ENCODE assay signal across 34 cellular contexts in the genomic region with DNA sequence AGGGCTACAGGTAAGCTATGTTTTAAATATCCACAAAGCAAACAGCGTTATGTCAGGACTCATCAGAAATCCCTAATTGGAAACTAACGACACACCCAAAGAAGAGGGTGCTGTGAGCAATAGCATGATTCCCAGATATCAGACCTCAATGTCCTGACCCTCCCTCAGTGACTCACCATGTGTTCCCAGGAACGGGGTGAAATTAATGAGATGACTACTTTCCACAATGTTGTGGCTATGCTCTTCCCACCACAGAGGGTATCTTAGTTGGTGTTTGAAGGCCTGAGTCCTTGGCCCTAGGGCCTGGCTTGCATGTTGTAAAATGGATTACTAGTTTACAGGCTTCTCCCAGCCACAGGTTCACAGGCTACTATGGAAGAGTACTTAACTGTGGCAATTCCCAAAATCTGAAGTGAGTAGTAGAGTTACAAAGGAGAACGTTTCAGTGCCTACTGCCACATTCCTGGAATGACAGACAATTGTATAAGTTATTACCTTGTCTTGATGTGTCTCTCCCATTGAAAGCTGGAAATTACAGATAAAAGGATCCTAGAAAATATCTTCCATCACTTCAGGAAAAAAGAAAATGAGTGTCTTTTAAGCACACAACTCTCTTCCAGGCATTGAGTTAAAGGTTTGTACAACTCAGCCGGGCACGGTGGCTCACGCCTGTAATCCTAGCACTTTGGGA. TPM values are rescaled to one million over a fixed set of nuclear protein-coding genes. Genes with fewer than 3 reads are reported as not detected.
"Had no signal": no experiment of that assay in that cellular context is flagged by ENCODE, and none has a peak within 500 bp of the region (broad histone marks: within the 10 kb centered on the region; RNA-seq: fewer than 3 reads in every experiment).

No MANE protein-coding gene starts in this region.

- H3K27me3 Mint-ChIP-seq: activated B cell treated with CpG ODN at 0.5 μM for 24 hours; activated CD4-positive, alpha-beta T cell treated with anti-CD3 and anti-CD28 coated beads for 36 hours; activated naive CD8-positive, alpha-beta T cell treated with anti-CD3 and anti-CD28 coated beads, Interleukin-2, amount 10 ng/mL, durations not matched to agents 7 days and 5 days; stimulated activated memory B cell treated with anti-CD40 and anti-IgM and Interleukin-4, amounts not matched to agents 10 μg/mL and 1 μg/mL and 100 μg/mL, for 72 hours had no signal

- H3K4me3 ChIP-seq: ascending aorta, heart left ventricle, left lung, lower lobe of right lung, ovary, prostate gland, sigmoid colon, smooth muscle cell, stomach, thyroid gland, upper lobe of right lung had no signal

- H3K36me3 ChIP-seq: ascending aorta, brain microvascular endothelial cell, heart left ventricle, left lung, lower lobe of right lung, ovary, prostate gland, sigmoid colon, stomach, thyroid gland, upper lobe of right lung had no signal

- DNase-seq: activated B cell treated with CpG ODN at 0.5 μM for 24 hours; activated CD4-positive, alpha-beta T cell treated with anti-CD3 and anti-CD28 coated beads for 36 hours; activated CD8-positive, alpha-beta memory T cell treated with anti-CD3 and anti-CD28 coated beads, Interleukin-2, amount 10 ng/mL, durations not matched to agents 7 days and 5 days; activated CD8-positive, alpha-beta T cell treated with anti-CD3 and anti-CD28 coated beads, Interleukin-2, amount 10 ng/mL, durations not matched to agents 7 days and 5 days; activated effector memory CD4-positive, alpha-beta T cell treated with Interleukin-2 at 50 U/mL for 16 hours; activated naive CD4-positive, alpha-beta T cell treated with anti-CD3 and anti-CD28 coated beads, Interleukin-2, amount 10 ng/mL, durations not matched to agents 7 days and 5 days; activated naive CD8-positive, alpha-beta T cell treated with anti-CD3 and anti-CD28 coated beads, Interleukin-2, amount 10 ng/mL, durations not matched to agents 7 days and 5 days; activated T-cell treated with anti-CD3 and anti-CD28 coated beads, Interleukin-2, amount 50 U/mL, for 72 hours; brain microvascular endothelial cell; central memory CD4-positive, alpha-beta T cell; foreskin fibroblast; heart left ventricle; hypothalamus; left lung; lower lobe of right lung; mesendoderm; nephron progenitor cell; ovary; sigmoid colon; stimulated activated CD4-positive, alpha-beta T cell treated with anti-CD3 and anti-CD28 coated beads, Interleukin-1b, Interleukin-23, amount 100 ng/mL, for 48 hours; stimulated activated CD4-positive, alpha-beta T cell treated with anti-CD3 and anti-CD28 coated beads, Interleukin-4, amount 100 ng/mL, for 4 hours; stimulated activated CD8-positive, alpha-beta memory T cell treated with anti-CD3 and anti-CD28 coated beads, Interleukin-4, amount 100 ng/mL, for 48 hours; stomach; thyroid gland; upper lobe of right lung had no signal

- H3K4me1 Mint-ChIP-seq: activated B cell treated with CpG ODN at 0.5 μM for 24 hours; activated CD4-positive, alpha-beta T cell treated with anti-CD3 and anti-CD28 coated beads for 36 hours; activated CD8-positive, alpha-beta memory T cell treated with anti-CD3 and anti-CD28 coated beads, Interleukin-2, amount 10 ng/mL, durations not matched to agents 7 days and 5 days; activated naive CD4-positive, alpha-beta T cell treated with anti-CD3 and anti-CD28 coated beads, Interleukin-2, amount 10 ng/mL, durations not matched to agents 7 days and 5 days; activated naive CD8-positive, alpha-beta T cell treated with anti-CD3 and anti-CD28 coated beads, Interleukin-2, amount 10 ng/mL, durations not matched to agents 7 days and 5 days; nephron progenitor cell; stimulated activated memory B cell treated with anti-CD40 and anti-IgM and Interleukin-4, amounts not matched to agents 10 μg/mL and 1 μg/mL and 100 μg/mL, for 72 hours had no signal

- H3K9me3 Mint-ChIP-seq: activated naive CD4-positive, alpha-beta T cell treated with anti-CD3 and anti-CD28 coated beads, Interleukin-2, amount 10 ng/mL, durations not matched to agents 7 days and 5 days; activated naive CD8-positive, alpha-beta T cell treated with anti-CD3 and anti-CD28 coated beads, Interleukin-2, amount 10 ng/mL, durations not matched to agents 7 days and 5 days; nephron progenitor cell; T-helper 1 cell treated with Interleukin-12 subunit alpha and Interleukin-12 subunit beta and Interleukin-4 antibody, amounts not matched to agents 30 μg/mL and 1 μg/mL, for 36 hours had no signal

- H3K27me3 ChIP-seq: ascending aorta, brain microvascular endothelial cell, heart left ventricle, left lung, ovary, sigmoid colon, stomach, thyroid gland, upper lobe of right lung had no signal

- H3K9me3 ChIP-seq: ascending aorta, heart left ventricle, left lung, lower lobe of right lung, ovary, prostate gland, stomach, thyroid gland, upper lobe of right lung had no signal

- FAIRE-seq: endothelial cell of umbilical vein had no signal

- H3K4me3 Mint-ChIP-seq: activated B cell treated with CpG ODN at 0.5 μM for 24 hours; activated CD4-positive, alpha-beta T cell treated with anti-CD3 and anti-CD28 coated beads for 36 hours; activated CD8-positive, alpha-beta memory T cell treated with anti-CD3 and anti-CD28 coated beads, Interleukin-2, amount 10 ng/mL, durations not matched to agents 7 days and 5 days; activated CD8-positive, alpha-beta T cell treated with anti-CD3 and anti-CD28 coated beads, Interleukin-2, amount 10 ng/mL, durations not matched to agents 7 days and 5 days; activated naive CD4-positive, alpha-beta T cell treated with anti-CD3 and anti-CD28 coated beads, Interleukin-2, amount 10 ng/mL, durations not matched to agents 7 days and 5 days; activated naive CD8-positive, alpha-beta T cell treated with anti-CD3 and anti-CD28 coated beads, Interleukin-2, amount 10 ng/mL, durations not matched to agents 7 days and 5 days; activated T-cell treated with anti-CD3 and anti-CD28 coated beads, Interleukin-2, amount 50 U/mL, for 72 hours; nephron progenitor cell; stimulated activated memory B cell treated with anti-CD40 and anti-IgM and Interleukin-4, amounts not matched to agents 10 μg/mL and 1 μg/mL and 100 μg/mL, for 72 hours; T-helper 1 cell treated with Interleukin-12 subunit alpha and Interleukin-12 subunit beta and Interleukin-4 antibody, amounts not matched to agents 30 μg/mL and 1 μg/mL, for 36 hours had no signal

- H3K4me1 ChIP-seq: ascending aorta, heart left ventricle, left lung, lower lobe of right lung, prostate gland, sigmoid colon, stomach, thyroid gland, upper lobe of right lung had no signal

- H3K36me3 Mint-ChIP-seq: activated CD8-positive, alpha-beta memory T cell treated with anti-CD3 and anti-CD28 coated beads, Interleukin-2, amount 10 ng/mL, durations not matched to agents 7 days and 5 days; activated naive CD4-positive, alpha-beta T cell treated with anti-CD3 and anti-CD28 coated beads, Interleukin-2, amount 10 ng/mL, durations not matched to agents 7 days and 5 days; activated naive CD8-positive, alpha-beta T cell treated with anti-CD3 and anti-CD28 coated beads, Interleukin-2, amount 10 ng/mL, durations not matched to agents 7 days and 5 days; stimulated activated memory B cell treated with anti-CD40 and anti-IgM and Interleukin-4, amounts not matched to agents 10 μg/mL and 1 μg/mL and 100 μg/mL, for 72 hours had no signal

- H3K4me2 ChIP-seq: smooth muscle cell had no signal

- H3K27ac Mint-ChIP-seq: activated B cell treated with CpG ODN at 0.5 μM for 24 hours; activated CD4-positive, alpha-beta T cell treated with anti-CD3 and anti-CD28 coated beads for 36 hours; activated CD8-positive, alpha-beta memory T cell treated with anti-CD3 and anti-CD28 coated beads, Interleukin-2, amount 10 ng/mL, durations not matched to agents 7 days and 5 days; activated CD8-positive, alpha-beta T cell treated with anti-CD3 and anti-CD28 coated beads, Interleukin-2, amount 10 ng/mL, durations not matched to agents 7 days and 5 days; activated naive CD4-positive, alpha-beta T cell treated with anti-CD3 and anti-CD28 coated beads, Interleukin-2, amount 10 ng/mL, durations not matched to agents 7 days and 5 days; activated naive CD8-positive, alpha-beta T cell treated with anti-CD3 and anti-CD28 coated beads, Interleukin-2, amount 10 ng/mL, durations not matched to agents 7 days and 5 days; activated T-cell treated with anti-CD3 and anti-CD28 coated beads, Interleukin-2, amount 50 U/mL, for 72 hours; nephron progenitor cell; stimulated activated memory B cell treated with anti-CD40 and anti-IgM and Interleukin-4, amounts not matched to agents 10 μg/mL and 1 μg/mL and 100 μg/mL, for 72 hours; T-helper 1 cell treated with Interleukin-12 subunit alpha and Interleukin-12 subunit beta and Interleukin-4 antibody, amounts not matched to agents 30 μg/mL and 1 μg/mL, for 36 hours had no signal

- H3K27ac ChIP-seq: ascending aorta, brain microvascular endothelial cell, heart left ventricle, left lung, lower lobe of right lung, ovary, prostate gland, sigmoid colon, stomach, thyroid gland, upper lobe of right lung had no signal

RNA-seq across cellular contexts. Expression of a gene that starts 1.7 kb away (rescaled TPM):
- total RNA-seq: activated B cell treated with CpG ODN at 0.5 μM for 24 hours; activated CD4-positive, alpha-beta T cell treated with anti-CD3 and anti-CD28 coated beads for 36 hours; activated CD8-positive, alpha-beta memory T cell treated with anti-CD3 and anti-CD28 coated beads, Interleukin-2, amount 10 ng/mL, durations not matched to agents 7 days and 5 days; activated CD8-positive, alpha-beta T cell treated with anti-CD3 and anti-CD28 coated beads, Interleukin-2, amount 10 ng/mL, durations not matched to agents 7 days and 5 days; activated naive CD8-positive, alpha-beta T cell treated with anti-CD3 and anti-CD28 coated beads, Interleukin-2, amount 10 ng/mL, durations not matched to agents 7 days and 5 days; activated T-cell treated with anti-CD3 and anti-CD28 coated beads, Interleukin-2, amount 50 U/mL, for 72 hours; ascending aorta; endothelial cell of umbilical vein; fibroblast of lung; heart left ventricle; left lung; lower lobe of right lung; mononuclear cell; ovary; sigmoid colon; smooth muscle cell; stomach; thyroid gland; upper lobe of right lung had no signal
- polyA plus RNA-seq: endothelial cell of umbilical vein, esophagus, fibroblast of lung, heart left ventricle, ovary, sigmoid colon, smooth muscle cell, stomach had no signal

RNA-seq across cellular contexts. Expression of a gene that starts 53.5 kb away (rescaled TPM):
- total RNA-seq: activated B cell treated with CpG ODN at 0.5 μM for 24 hours; activated CD4-positive, alpha-beta T cell treated with anti-CD3 and anti-CD28 coated beads for 36 hours; activated CD8-positive, alpha-beta memory T cell treated with anti-CD3 and anti-CD28 coated beads, Interleukin-2, amount 10 ng/mL, durations not matched to agents 7 days and 5 days; activated CD8-positive, alpha-beta T cell treated with anti-CD3 and anti-CD28 coated beads, Interleukin-2, amount 10 ng/mL, durations not matched to agents 7 days and 5 days; activated naive CD8-positive, alpha-beta T cell treated with anti-CD3 and anti-CD28 coated beads, Interleukin-2, amount 10 ng/mL, durations not matched to agents 7 days and 5 days; activated T-cell treated with anti-CD3 and anti-CD28 coated beads, Interleukin-2, amount 50 U/mL, for 72 hours; ascending aorta; endothelial cell of umbilical vein; fibroblast of lung; heart left ventricle; left lung; lower lobe of right lung; mononuclear cell; ovary; prostate gland; sigmoid colon; stomach; thyroid gland; upper lobe of right lung had no signal
- polyA plus RNA-seq: endothelial cell of umbilical vein, esophagus, fibroblast of lung, heart left ventricle, ovary, sigmoid colon, stomach had no signal
